27 cellular contexts compared by ENCODE assay signal in the genomic region with DNA sequence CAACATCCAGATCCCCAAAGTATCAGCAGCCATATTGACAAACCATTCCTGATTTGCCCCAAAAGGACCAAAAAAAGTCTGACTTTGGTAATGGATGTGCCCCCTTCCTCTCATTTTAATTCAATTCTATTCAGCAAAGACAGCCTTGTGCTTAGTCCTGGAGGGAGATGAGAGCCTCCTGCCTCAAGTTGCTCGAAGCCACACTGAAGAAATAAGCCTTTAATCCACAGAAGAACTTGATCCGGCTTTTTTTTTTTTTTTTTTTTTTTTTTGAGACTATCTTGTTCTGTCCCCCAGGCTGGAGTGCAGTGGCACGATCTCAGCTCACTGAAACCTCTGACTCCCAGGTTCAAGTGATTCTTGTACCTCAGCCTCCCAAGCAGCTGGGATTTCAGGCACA.
"Had no signal": no experiment of that assay in that cellular context is flagged by ENCODE, and none has a peak within 500 bp of the region (broad histone marks: within the 10 kb centered on the region; RNA-seq: fewer than 3 reads in every experiment).

No MANE protein-coding gene starts in this region.

- H3K4me3 ChIP-seq: neural progenitor cell, ovary, psoas muscle, right lobe of liver, sigmoid colon, stomach, thoracic aorta, thyroid gland, tibial nerve, upper lobe of left lung, vagina had no signal

- H3K36me3 Mint-ChIP-seq: neural progenitor cell; stimulated activated memory B cell treated with anti-CD40 and anti-IgM and Interleukin-4, amounts not matched to agents 10 μg/mL and 1 μg/mL and 100 μg/mL, for 72 hours had no signal

- H3K27me3 Mint-ChIP-seq: stimulated activated memory B cell treated with anti-CD40 and anti-IgM and Interleukin-4, amounts not matched to agents 10 μg/mL and 1 μg/mL and 100 μg/mL, for 72 hours had no signal

- H3K27me3 ChIP-seq: ovary had no signal

- DNase-seq: natural killer cell; occipital lobe; ovary; posterior cingulate gyrus; psoas muscle; right cardiac atrium; right lobe of liver; sigmoid colon; small intestine; stimulated activated CD4-positive, alpha-beta T cell treated with anti-CD3 and anti-CD28 coated beads, Interleukin-1b, Interleukin-23, amount 100 ng/mL, for 48 hours; stimulated activated CD4-positive, alpha-beta T cell treated with anti-CD3 and anti-CD28 coated beads, Interleukin-4, amount 100 ng/mL, for 1 hour; stimulated activated CD4-positive, alpha-beta T cell treated with anti-CD3 and anti-CD28 coated beads, Interleukin-4, amount 100 ng/mL, for 4 hours; stimulated activated CD8-positive, alpha-beta memory T cell treated with anti-CD3 and anti-CD28 coated beads, Interleukin-4, amount 100 ng/mL, for 48 hours; stimulated activated naive CD4-positive, alpha-beta T cell treated with Interleukin-2 at 50 U/mL for 16 hours; stomach; thyroid gland; trophoblast cell; upper lobe of left lung had no signal

- H3K36me3 ChIP-seq: neural progenitor cell, ovary, right lobe of liver, sigmoid colon, stomach, thoracic aorta, thyroid gland, tibial nerve, upper lobe of left lung, vagina had no signal

- H3K9me3 Mint-ChIP-seq: natural killer cell; nephron; stimulated activated memory B cell treated with anti-CD40 and anti-IgM and Interleukin-4, amounts not matched to agents 10 μg/mL and 1 μg/mL and 100 μg/mL, for 72 hours; stimulated activated naive CD8-positive, alpha-beta T cell treated with anti-CD3 and anti-CD28 coated beads, Interleukin-15, Interleukin-2, amounts not matched to agents 100 ng/mL and 50 ng/mL, for 24 hours had no signal

- H3K27ac Mint-ChIP-seq: natural killer cell; nephron; progenitor cell of endocrine pancreas; stimulated activated memory B cell treated with anti-CD40 and anti-IgM and Interleukin-4, amounts not matched to agents 10 μg/mL and 1 μg/mL and 100 μg/mL, for 72 hours; stimulated activated naive CD8-positive, alpha-beta T cell treated with anti-CD3 and anti-CD28 coated beads, Interleukin-15, Interleukin-2, amounts not matched to agents 100 ng/mL and 50 ng/mL, for 24 hours had no signal

- H3K9me3 ChIP-seq: ovary, psoas muscle, right lobe of liver, sigmoid colon, thoracic aorta, thyroid gland, tibial nerve, upper lobe of left lung, vagina had no signal

- H3K4me1 Mint-ChIP-seq: nephron had no signal

- ATAC-seq: natural killer cell; psoas muscle; right cardiac atrium; right lobe of liver; stimulated activated memory B cell treated with anti-CD40 and anti-IgM and Interleukin-4, amounts not matched to agents 10 μg/mL and 1 μg/mL and 100 μg/mL, for 72 hours had no signal

- H3K27ac ChIP-seq: neural progenitor cell, ovary, parathyroid adenoma, psoas muscle, right lobe of liver, sigmoid colon, stomach, thoracic aorta, thyroid gland, tibial nerve, upper lobe of left lung, vagina had no signal

- H3K4me3 Mint-ChIP-seq: natural killer cell; nephron; neural progenitor cell; stimulated activated memory B cell treated with anti-CD40 and anti-IgM and Interleukin-4, amounts not matched to agents 10 μg/mL and 1 μg/mL and 100 μg/mL, for 72 hours; stimulated activated naive CD8-positive, alpha-beta T cell treated with anti-CD3 and anti-CD28 coated beads, Interleukin-15, Interleukin-2, amounts not matched to agents 100 ng/mL and 50 ng/mL, for 24 hours had no signal
